Comparison of ENCODE assay signal across 10 cellular contexts in the genomic region with DNA sequence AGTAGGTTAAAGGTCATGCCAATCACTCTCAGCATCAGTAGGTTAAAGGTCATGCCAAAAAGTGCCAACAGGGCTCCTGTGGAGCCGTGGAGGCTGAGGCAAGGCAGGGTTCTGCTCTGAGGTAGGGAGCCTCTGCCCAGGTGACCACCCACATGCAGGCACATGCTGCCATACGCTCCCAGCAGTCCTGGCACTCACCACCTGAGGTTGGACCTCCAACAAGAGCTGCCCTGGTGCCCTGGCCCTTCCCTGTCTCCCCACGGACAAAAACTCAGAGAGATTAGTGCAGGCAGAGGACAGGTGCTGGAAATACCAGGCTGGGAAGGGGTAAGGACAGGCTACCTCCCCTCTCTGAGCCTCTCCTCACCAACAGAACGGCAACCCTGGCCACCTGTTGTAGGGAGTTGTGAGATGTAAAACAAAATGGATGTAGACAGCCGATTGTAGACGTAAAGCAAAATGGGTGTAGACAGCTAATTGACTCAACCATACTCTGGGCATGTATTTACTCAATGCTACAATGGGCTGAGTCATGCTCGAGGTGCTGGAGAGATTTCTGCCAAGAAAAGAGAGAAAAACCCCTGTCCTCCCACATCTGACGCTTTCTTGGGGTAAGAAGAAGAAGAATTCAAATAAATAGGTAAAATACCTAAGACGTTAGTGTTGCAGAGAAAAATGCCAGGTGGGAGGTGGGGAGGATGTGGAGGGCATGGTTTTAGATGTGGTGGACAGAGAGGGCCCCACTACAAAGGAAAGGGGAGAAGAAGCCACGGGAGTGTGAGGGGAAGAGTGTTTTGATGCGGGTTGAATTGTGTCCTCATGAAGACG. TPM values are rescaled to one million over a fixed set of nuclear protein-coding genes. Genes with fewer than 3 reads are reported as not detected.
A peak's percentile ranks its signal among the peaks of the same experiment; 100 is the strongest.
DNase-seq lines count a peak whose midpoint lies in the region; ATAC-seq, FAIRE-seq and TF ChIP-seq lines count a peak whose summit lies in the region.
"Had no signal": no experiment of that assay in that cellular context is flagged by ENCODE, and none has a peak within 500 bp of the region (broad histone marks: within the 10 kb centered on the region; RNA-seq: fewer than 3 reads in every experiment).

No MANE protein-coding gene starts in this region.

- FAIRE-seq in RCC 7860 (lab: Jason Lieb, UNC), result peak; percentile 50

- H3K9me3 Mint-ChIP-seq in CD4-positive, alpha-beta memory T cell, result no peaks in the 10 kb centered on the region
- no peaks in the 10 kb centered on the region for H3K9me3 Mint-ChIP-seq in MCF 10A (ENCODE audit: unreplicated experiment)

- H3K79me1 ChIP-seq in trophoblast cell (ENCODE audit: low read length), result no peaks in the 10 kb centered on the region

- H3K36me3 ChIP-seq in CD4-positive, alpha-beta memory T cell (ENCODE audit: insufficient read depth, low read length), result no peaks in the 10 kb centered on the region
- H3K36me3 ChIP-seq in trophoblast cell (ENCODE audit: control insufficient read depth in 1 of 2, insufficient read depth in 2 of 2, low read length in 2 of 2), result no peaks in the 10 kb centered on the region
- H3K36me3 ChIP-seq: colonic mucosa had no signal

- H3K4me1 Mint-ChIP-seq in CD4-positive, alpha-beta memory T cell, result peaks cover 5 to 16% (median 12%) of the 10 kb centered on the region in 4 donors
- peaks cover 50% of the 10 kb centered on the region for H3K4me1 Mint-ChIP-seq in MCF 10A (ENCODE audit: insufficient read depth, unreplicated experiment)

- no peak overlapping the region for H2BK5ac ChIP-seq in trophoblast cell (ENCODE audit: low read depth, low read length, poor library complexity)

- no peak overlapping the region for H3K9ac ChIP-seq in trophoblast cell (ENCODE audit: low read length)

- no TSS peak for BruUV-seq in MCF 10A (replicated peaks; lab: Mats Ljungman, UMichigan)

- intact Hi-C loops in CD4-positive, alpha-beta memory T cell (cut with micrococcal nuclease), result no loop called here
- intact Hi-C loops in MCF 10A (cut with micrococcal nuclease), result loop anchor here (10.0 kb wide), 1 partner anchor 675 kb away; no protein-coding TSS in a partner anchor

- no peak overlapping the region for H3K23ac ChIP-seq in trophoblast cell (ENCODE audit: low read length)

- no peaks in the 10 kb centered on the region for H3K9me3 ChIP-seq in CD4-positive, alpha-beta memory T cell (ENCODE audit: control insufficient read depth in 1 of 2, low read length in 2 of 2)
- H3K9me3 ChIP-seq in trophoblast cell (ENCODE audit: insufficient read depth, low read depth, low read length), result no peaks in the 10 kb centered on the region
- H3K9me3 ChIP-seq: colonic mucosa had no signal

- CTCF ChIA-PET in CD4-positive, alpha-beta memory T cell (lab: Charles Lee; ENCODE audit: partially characterized antibody), result interaction anchor here (1.1 kb wide), 1 partner anchor 30 kb away, joined by 3 read pairs; no protein-coding TSS in a partner anchor
- CTCF ChIA-PET in MCF 10A (lab: Yijun Ruan, JAX), result interaction anchor here (0.8 to 1.3 kb wide), 2 partner anchors 14 to 76 kb away, joined by 3 to 4 read pairs; no protein-coding TSS in a partner anchor

- WGBS in trophoblast cell (ENCODE audit: extremely low coverage, insufficient coverage, insufficient read length), result no CpG with 5 or more reads among the region's 12 CpGs

- H2AK5ac ChIP-seq in trophoblast cell (ENCODE audit: low read length), result no peak overlapping the region

- H3K4me1 ChIP-seq in CD4-positive, alpha-beta memory T cell (ENCODE audit: insufficient read depth, low read length), result peaks cover 10% of the 10 kb centered on the region
- H3K4me1 ChIP-seq in trophoblast cell (ENCODE audit: control insufficient read depth in 1 of 2, insufficient read depth in 2 of 2, low read length in 2 of 2), result peaks cover 13 to 15% of the 10 kb centered on the region in 2 experiments
- H3K4me1 ChIP-seq: colonic mucosa had no signal

- peak overlapping the region in 4 of 7 donors; percentile 10 to 70 (median 36) for H3K27ac Mint-ChIP-seq in CD4-positive, alpha-beta memory T cell
- peak overlapping the region; percentile 88 for H3K27ac Mint-ChIP-seq in MCF 10A (ENCODE audit: low read depth, unreplicated experiment)

- H3K27me3 ChIP-seq in CD4-positive, alpha-beta memory T cell (ENCODE audit: insufficient read depth, low read length), result no peaks in the 10 kb centered on the region
- no peaks in the 10 kb centered on the region for H3K27me3 ChIP-seq in trophoblast cell (ENCODE audit: insufficient read depth, low read length)
- H3K27me3 ChIP-seq: colonic mucosa had no signal

- no peak overlapping the region for H3K18ac ChIP-seq in trophoblast cell (ENCODE audit: low read length)

- no peak overlapping the region for H4K8ac ChIP-seq in trophoblast cell (ENCODE audit: low read depth, low read length)

- no peak overlapping the region for H2BK12ac ChIP-seq in trophoblast cell (ENCODE audit: low read length)

- no peak overlapping the region for H3K4me2 ChIP-seq in trophoblast cell (ENCODE audit: low read length)

- no peak for ATAC-seq in HG03175 (IDR thresholded peaks at IDR 0.05; ENCODE audit: unreplicated experiment)
- ATAC-seq in HG02938 (IDR thresholded peaks at IDR 0.05; ENCODE audit: unreplicated experiment), result no peak

- H4K91ac ChIP-seq in trophoblast cell (ENCODE audit: low read depth, low read length), result no peak overlapping the region

- H3K4me3 ChIP-seq in CD4-positive, alpha-beta memory T cell (ENCODE audit: low read length in 2 of 2), result no peak overlapping the region
- H3K4me3 ChIP-seq in trophoblast cell (ENCODE audit: low read depth, low read length), result no peak overlapping the region
- H3K4me3 ChIP-seq: colonic mucosa had no signal

- no peak for TF ChIP-seq CTCF in MCF 10A (IDR thresholded peaks at IDR 0.05; ENCODE audit: unreplicated experiment)

- H4K12ac ChIP-seq in trophoblast cell (ENCODE audit: low read depth, low read length), result no peak overlapping the region

- no peaks in the 10 kb centered on the region for H3K36me3 Mint-ChIP-seq in CD4-positive, alpha-beta memory T cell
- no peaks in the 10 kb centered on the region for H3K36me3 Mint-ChIP-seq in MCF 10A (ENCODE audit: insufficient read depth, unreplicated experiment)

- no peak overlapping the region for H2AFZ ChIP-seq in trophoblast cell (ENCODE audit: insufficient read depth, low read length, poor library complexity)

- H3K27ac ChIP-seq in CD4-positive, alpha-beta memory T cell (ENCODE audit: low read depth, low read length), result no peak overlapping the region
- H3K27ac ChIP-seq in trophoblast cell (ENCODE audit: low read depth, low read length), result no peak overlapping the region
- H3K27ac ChIP-seq: colonic mucosa had no signal

- POLR2A ChIA-PET in CD4-positive, alpha-beta memory T cell (lab: Charles Lee; ENCODE audit: partially characterized antibody), result no interaction called here
- POLR2A ChIA-PET in MCF 10A (lab: Yijun Ruan, JAX), result interaction anchor here (0.7 to 5.6 kb wide), 6 partner anchors 7 to 183 kb away, joined by 3 to 56 read pairs (median 3); a partner anchor contains a TSS

- no peaks in the 10 kb centered on the region for H3K27me3 Mint-ChIP-seq in CD4-positive, alpha-beta memory T cell
- no peaks in the 10 kb centered on the region for H3K27me3 Mint-ChIP-seq in MCF 10A (ENCODE audit: insufficient read depth, unreplicated experiment)

- H3K4ac ChIP-seq in trophoblast cell (ENCODE audit: low read depth, low read length), result no peak overlapping the region

- no peak overlapping the region for H2BK120ac ChIP-seq in trophoblast cell (ENCODE audit: insufficient read depth, low read length, poor library complexity)

- H3K79me2 ChIP-seq in trophoblast cell (ENCODE audit: control insufficient read depth, insufficient read depth, low read length, poor library complexity), result no peaks in the 10 kb centered on the region

- H3K4me3 Mint-ChIP-seq in CD4-positive, alpha-beta memory T cell, result no peak overlapping the region
- H3K4me3 Mint-ChIP-seq in MCF 10A (ENCODE audit: unreplicated experiment), result peak overlapping the region; percentile 19

- H3K14ac ChIP-seq in trophoblast cell (ENCODE audit: low read length), result no peak overlapping the region

- peak in 3 of 5 donors; percentile 11 to 46 (median 28) for DNase-seq in CD4-positive, alpha-beta memory T cell
- DNase-seq in RCC 7860 (ENCODE audit: low spot score) (peak; percentile 62), MCF 10A (ENCODE audit: unreplicated experiment) (peak; percentile 89), trophoblast cell (peak; percentile 59 to 68), T-helper 2 cell (no peak), C1 segment of cervical spinal cord (lab: John Stamatoyannopoulos, UW) (no peak)
- DNase-seq: colonic mucosa, substantia nigra had no signal

RNA-seq across cellular contexts. Expression of a gene that starts 32.4 kb away (rescaled TPM):
- total RNA-seq in CD4-positive, alpha-beta memory T cell, result under 1 TPM; 0.36 to 0.44 TPM
- under 1 TPM; 0.11 to 0.36 TPM for polyA plus RNA-seq in CD4-positive, alpha-beta memory T cell
- total RNA-seq in MCF 10A (2022), result 9.1 and 16.8 TPM in 2 replicates
- 3.7 and 4.1 TPM in 2 replicates for polyA plus RNA-seq in trophoblast cell (2013)

Comparison
In these comparisons a context has a peak if more than half of its experiments do, and no peak if none do; other contexts are left out.
1. DNase-seq: peak in CD4-positive, alpha-beta memory T cell (3 of 5), RCC 7860 (single experiment), MCF 10A (single experiment) and trophoblast cell (2 of 2); none in T-helper 2 cell (0 of 5) and C1 segment of cervical spinal cord (0 of 14).